10 cellular contexts compared by ENCODE assay signal in the genomic region with DNA sequence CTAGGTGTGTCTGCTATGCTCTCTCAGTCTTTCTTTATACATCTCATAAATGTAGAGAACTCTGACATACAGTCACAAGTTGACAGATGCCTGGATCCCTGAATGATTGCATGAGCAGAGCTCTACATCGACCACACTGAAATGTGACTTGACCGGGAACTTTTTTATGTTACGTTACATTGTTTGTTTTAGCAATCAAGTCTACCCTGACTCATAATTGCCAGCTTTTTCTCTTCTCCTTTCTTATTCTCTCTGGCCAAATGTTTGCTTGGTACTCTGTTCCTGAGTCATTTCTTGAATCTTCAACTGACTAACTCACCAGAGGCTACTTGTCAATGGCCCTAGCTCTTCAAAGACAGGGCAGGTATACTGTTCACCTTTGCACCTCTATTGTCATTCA.
DNase-seq lines count a peak whose midpoint lies in the region; ATAC-seq and TF ChIP-seq lines count a peak whose summit lies in the region.
"Had no signal": no experiment of that assay in that cellular context is flagged by ENCODE, and none has a peak within 500 bp of the region (broad histone marks: within the 10 kb centered on the region; RNA-seq: fewer than 3 reads in every experiment).

No MANE protein-coding gene starts in this region.

- intact Hi-C loops in tibial artery (cut with DNase I; ENCODE audit: low total_unique reads) = no loop called here
- intact Hi-C loops in activated CD8-positive, alpha-beta T cell treated with anti-CD3 and anti-CD28 coated beads for 36 hours (cut with micrococcal nuclease) = no loop called here
- intact Hi-C loops in left ventricle myocardium inferior (cut with micrococcal nuclease) = no loop called here

- no peak overlapping the region for H3K4me3 Mint-ChIP-seq in activated CD8-positive, alpha-beta T cell treated with anti-CD3 and anti-CD28 coated beads for 36 hours

- no peak overlapping the region for H3K27ac ChIP-seq in mesenchymal stem cell (ENCODE audit: low read length, poor library complexity, severe bottlenecking)
- no peak overlapping the region for H3K27ac ChIP-seq in tibial artery
- H3K27ac ChIP-seq in left ventricle myocardium inferior (replicated peaks) = no peak overlapping the region

- TF ChIP-seq CTCF in tibial artery (IDR thresholded peaks at IDR 0.05) (no peak), left ventricle myocardium inferior (IDR thresholded peaks at IDR 0.05; ENCODE audit: borderline replicate concordance) (no peak)
- no peak for TF ChIP-seq CTCF in activated CD8-positive, alpha-beta T cell treated with anti-CD3 and anti-CD28 coated beads for 36 hours (IDR thresholded peaks at IDR 0.05)

- H3K36me3 Mint-ChIP-seq in activated CD8-positive, alpha-beta T cell treated with anti-CD3 and anti-CD28 coated beads for 36 hours (ENCODE audit: low read depth) = no peaks in the 10 kb centered on the region

- H3K9me3 Mint-ChIP-seq in activated CD8-positive, alpha-beta T cell treated with anti-CD3 and anti-CD28 coated beads for 36 hours = no peaks in the 10 kb centered on the region

- H3K4me2 ChIP-seq in mesenchymal stem cell (ENCODE audit: low read length, poor library complexity, severe bottlenecking) = no peak overlapping the region

- H2AFZ ChIP-seq in mesenchymal stem cell (ENCODE audit: low read depth, low read length) = no peak overlapping the region

- no peaks in the 10 kb centered on the region for H3K79me1 ChIP-seq in mesenchymal stem cell (replicated peaks; ENCODE audit: low read length, poor library complexity, severe bottlenecking)

- H3K9ac ChIP-seq in mesenchymal stem cell (ENCODE audit: low read length) = no peak overlapping the region

- DNase-seq in activated CD4-positive, CD25-positive, alpha-beta regulatory T cell (lab: John Stamatoyannopoulos, UW) = no peak
- peak; percentile 61 to 94 for DNase-seq in NOMO-1 (lab: John Stamatoyannopoulos, UW; ENCODE audit: unreplicated experiment in 2 of 2)
- DNase-seq in mesenchymal stem cell = peak; percentile 83
- no peak for DNase-seq in tibial artery
- no peak for DNase-seq in activated CD8-positive, alpha-beta T cell treated with anti-CD3 and anti-CD28 coated beads for 36 hours
- no peak for DNase-seq in left ventricle myocardium inferior

- H3K27me3 ChIP-seq in mesenchymal stem cell (ENCODE audit: control insufficient read depth in 1 of 2, insufficient read depth in 1 of 2, low read length in 2 of 2) (no peaks in the 10 kb centered on the region), tibial artery (no peaks in the 10 kb centered on the region), left ventricle myocardium inferior (ENCODE audit: low read depth) (no peaks in the 10 kb centered on the region)

- H2BK12ac ChIP-seq in mesenchymal stem cell (ENCODE audit: low read length in 2 of 2) = peak overlapping the region in 1 of 2 experiments; percentile 17

- no peaks in the 10 kb centered on the region for H3K4me1 ChIP-seq in mesenchymal stem cell (ENCODE audit: control insufficient read depth, insufficient read depth, low read depth, low read length)
- H3K4me1 ChIP-seq in tibial artery = peaks cover 0 to 9% (median 0%) of the 10 kb centered on the region in 4 donors
- peaks cover 17% of the 10 kb centered on the region for H3K4me1 ChIP-seq in left ventricle myocardium inferior

- no peak overlapping the region for H3K18ac ChIP-seq in mesenchymal stem cell (ENCODE audit: low read depth in 1 of 2, low read length in 2 of 2)

- ATAC-seq in activated CD4-positive, CD25-positive, alpha-beta regulatory T cell treated with anti-CD3 and anti-CD28 coated beads, Interleukin-2, amount 50 U/mL, for 24 hours = peak; percentile 41 to 52
- ATAC-seq in HG02759 (IDR thresholded peaks at IDR 0.05; ENCODE audit: unreplicated experiment) = peak; percentile 75
- ATAC-seq in activated CD8-positive, alpha-beta T cell treated with anti-CD3 and anti-CD28 coated beads for 36 hours = no peak
- ATAC-seq: HCT116, Panc1 had no signal

- POLR2A ChIA-PET in activated CD8-positive, alpha-beta T cell treated with anti-CD3 and anti-CD28 coated beads for 36 hours (lab: Charles Lee) = no interaction called here

- no peaks in the 10 kb centered on the region for H3K9me3 ChIP-seq in mesenchymal stem cell (ENCODE audit: control insufficient read depth, low read length)
- no peaks in the 10 kb centered on the region for H3K9me3 ChIP-seq in tibial artery
- H3K9me3 ChIP-seq in left ventricle myocardium inferior (replicated peaks) = no peaks in the 10 kb centered on the region

- H2BK5ac ChIP-seq in mesenchymal stem cell (ENCODE audit: low read depth, low read length, poor library complexity, severe bottlenecking) = no peak overlapping the region

- no peaks in the 10 kb centered on the region for H3K36me3 ChIP-seq in mesenchymal stem cell (ENCODE audit: control insufficient read depth in 1 of 2, insufficient read depth in 2 of 2, low read depth in 1 of 2, low read length in 2 of 2)
- no peaks in the 10 kb centered on the region for H3K36me3 ChIP-seq in tibial artery
- no peaks in the 10 kb centered on the region for H3K36me3 ChIP-seq in left ventricle myocardium inferior

- H3K14ac ChIP-seq in mesenchymal stem cell (ENCODE audit: low read length in 2 of 2) = no peak overlapping the region

- H3K27ac Mint-ChIP-seq in activated CD8-positive, alpha-beta T cell treated with anti-CD3 and anti-CD28 coated beads for 36 hours = no peak overlapping the region

- CTCF ChIA-PET in activated CD8-positive, alpha-beta T cell treated with anti-CD3 and anti-CD28 coated beads for 36 hours (lab: Charles Lee) = interaction anchor here (0.8 to 1.4 kb wide), 2 partner anchors 185 to 253 kb away, joined by 3 to 4 read pairs; partner anchors contain the start of gene MYLIP

- H2BK15ac ChIP-seq in mesenchymal stem cell (ENCODE audit: low read depth, poor library complexity, severe bottlenecking) = no peak overlapping the region

- no peak overlapping the region for H2AK5ac ChIP-seq in mesenchymal stem cell (ENCODE audit: low read length, severe bottlenecking)

- 2% methylated on average over 3 of the region's 3 CpGs for WGBS in mesenchymal stem cell

- H4K8ac ChIP-seq in mesenchymal stem cell (ENCODE audit: low read length) = no peak overlapping the region

- H2BK120ac ChIP-seq in mesenchymal stem cell (ENCODE audit: low read depth, low read length) = no peak overlapping the region

- H4K91ac ChIP-seq in mesenchymal stem cell (ENCODE audit: low read length) = no peak overlapping the region

- no peak overlapping the region for H3K4ac ChIP-seq in mesenchymal stem cell (ENCODE audit: low read depth in 1 of 2, low read length in 2 of 2)

- no peak overlapping the region for H3K23ac ChIP-seq in mesenchymal stem cell (ENCODE audit: low read length in 2 of 2)

- H3K27me3 Mint-ChIP-seq in activated CD8-positive, alpha-beta T cell treated with anti-CD3 and anti-CD28 coated beads for 36 hours = peaks cover 9% of the 10 kb centered on the region

- no peak overlapping the region for H3K4me3 ChIP-seq in mesenchymal stem cell (ENCODE audit: insufficient read depth in 1 of 2, low read depth in 1 of 2, low read length in 2 of 2)
- no peak overlapping the region for H3K4me3 ChIP-seq in tibial artery
- no peak overlapping the region for H3K4me3 ChIP-seq in left ventricle myocardium inferior

- peaks cover 19% of the 10 kb centered on the region for H3K4me1 Mint-ChIP-seq in activated CD8-positive, alpha-beta T cell treated with anti-CD3 and anti-CD28 coated beads for 36 hours (ENCODE audit: low read depth)

Comparison
In these comparisons a context has a peak if more than half of its experiments do, and no peak if none do; other contexts are left out.
1. DNase-seq: peak in NOMO-1 (2 of 2) and mesenchymal stem cell (single experiment); none in activated CD4-positive, CD25-positive, alpha-beta regulatory T cell (0 of 4), tibial artery (0 of 2), activated CD8-positive, alpha-beta T cell treated with anti-CD3 and anti-CD28 coated beads for 36 hours (single experiment) and left ventricle myocardium inferior (single experiment).